In the genomic region with DNA sequence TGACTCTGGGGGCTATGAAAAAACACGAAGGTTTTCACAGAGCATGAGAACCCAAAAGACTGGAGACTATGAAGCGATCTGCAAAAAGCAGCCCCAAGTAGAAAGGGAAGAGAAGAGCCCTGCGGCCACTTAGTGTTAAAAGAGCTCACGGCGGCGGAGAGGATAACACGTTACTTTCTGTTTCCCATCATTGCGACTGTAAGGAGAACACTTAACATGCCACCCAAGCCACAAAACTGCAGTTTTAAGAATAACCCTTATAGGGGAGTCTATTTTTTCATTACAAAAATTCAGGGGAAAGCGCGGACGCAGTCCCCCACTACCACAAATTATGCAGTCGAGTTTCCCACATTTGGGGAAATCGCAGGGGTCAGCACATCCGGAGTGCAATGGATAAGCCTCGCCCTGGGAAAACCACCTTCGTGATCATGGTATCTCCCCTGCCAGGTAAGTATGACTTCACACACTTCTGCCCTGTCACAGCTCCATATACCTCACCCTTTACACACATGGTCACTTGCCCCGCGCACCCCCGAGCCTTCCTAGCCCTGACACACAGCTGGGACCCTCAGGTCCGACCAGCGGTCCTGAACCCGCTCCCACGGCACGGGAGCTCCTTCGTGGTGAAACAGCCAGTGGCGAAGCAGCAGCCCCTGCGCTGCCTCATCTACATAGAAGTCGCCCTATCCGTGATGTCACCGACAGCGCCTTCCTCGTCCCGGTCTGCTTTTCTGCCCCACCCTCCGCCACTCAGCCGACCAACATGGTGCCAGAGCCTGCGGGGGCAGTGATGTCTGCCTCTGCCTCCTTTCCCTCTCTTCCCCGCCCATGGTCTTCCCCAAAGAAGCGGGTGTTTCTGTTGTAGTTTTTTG, we compare ENCODE assay signal across 8 cellular contexts.
DNase-seq lines count a peak whose midpoint lies in the region; ATAC-seq, FAIRE-seq and TF ChIP-seq lines count a peak whose summit lies in the region.
"Not testable (repeated sequence)": the region's sequence is repeated elsewhere in the genome, so short reads cannot be mapped to it uniquely, and the experiment has no call there.

No MANE protein-coding gene starts in this region.

- H3K27ac ChIP-seq in trophoblast cell (ENCODE audit: low read depth, low read length) (peak overlapping the region; percentile 47), upper lobe of right lung (peak overlapping the region; percentile 80)

- H3K9me3 Mint-ChIP-seq in activated naive CD4-positive, alpha-beta T cell treated with anti-CD3 and anti-CD28 coated beads, Interleukin-2, amount 50 U/mL, for 72 hours = not testable (repeated sequence)

- not testable (repeated sequence) for H3K36me3 ChIP-seq in trophoblast cell (ENCODE audit: control insufficient read depth in 1 of 2, insufficient read depth in 2 of 2, low read length in 2 of 2); upper lobe of right lung

- not testable (repeated sequence) for H3K79me1 ChIP-seq in trophoblast cell (ENCODE audit: low read length)

- TF ChIP-seq CTCF in upper lobe of right lung (IDR thresholded peaks at IDR 0.05) = not testable (repeated sequence)

- not testable (repeated sequence) for H3K14ac ChIP-seq in trophoblast cell (ENCODE audit: low read length)

- FAIRE-seq in GM12892 (lab: Jason Lieb, UNC) = peak; percentile 78

- not testable (repeated sequence) for H3K9ac ChIP-seq in trophoblast cell (ENCODE audit: low read length)

- WGBS in trophoblast cell (ENCODE audit: extremely low coverage, insufficient coverage, insufficient read length) = no CpG with 5 or more reads among the region's 38 CpGs

- not testable (repeated sequence) for H3K27me3 ChIP-seq in trophoblast cell (ENCODE audit: insufficient read depth, low read length); upper lobe of right lung

- peak overlapping the region; percentile 66 for H2BK120ac ChIP-seq in trophoblast cell (ENCODE audit: insufficient read depth, low read length, poor library complexity)

- not testable (repeated sequence) for H3K36me3 Mint-ChIP-seq in activated naive CD4-positive, alpha-beta T cell treated with anti-CD3 and anti-CD28 coated beads, Interleukin-2, amount 50 U/mL, for 72 hours

- peak; percentile 95 for TF ChIP-seq POLR2A in GM12892 (IDR thresholded peaks at IDR 0.05; ENCODE audit: low read depth, low read length)

- not testable (repeated sequence) for DNase-seq in GM12892 (ENCODE audit: insufficient read length)
- peak; percentile 99 for DNase-seq in NAMALWA (ENCODE audit: low spot score)
- DNase-seq in SK-N-DZ (ENCODE audit: low spot score) = peak; percentile 91
- DNase-seq in activated naive CD4-positive, alpha-beta T cell treated with anti-CD3 and anti-CD28 coated beads, Interleukin-2, amount 50 U/mL, for 72 hours (ENCODE audit: low spot score in 2 of 2) = peak; percentile 74 to 84
- peak in 31 of 42 donors; percentile 8 to 69 (median 39) for DNase-seq in head of caudate nucleus
- peak; percentile 66 to 95 for DNase-seq in trophoblast cell
- peak; percentile 72 for DNase-seq in upper lobe of right lung

- H4K12ac ChIP-seq in trophoblast cell (ENCODE audit: low read depth, low read length) = not testable (repeated sequence)

- H2AK5ac ChIP-seq in trophoblast cell (ENCODE audit: low read length) = not testable (repeated sequence)

- ATAC-seq in HG02623 (IDR thresholded peaks at IDR 0.05; ENCODE audit: unreplicated experiment) (peak; percentile 62), upper lobe of right lung (peak; percentile 96)
- ATAC-seq in activated naive CD4-positive, alpha-beta T cell treated with anti-CD3 and anti-CD28 coated beads, Interleukin-2, amount 50 U/mL, for 72 hours = peak; percentile 88 to 89

- H2BK12ac ChIP-seq in trophoblast cell (ENCODE audit: low read length) = not testable (repeated sequence)

- H4K91ac ChIP-seq in trophoblast cell (ENCODE audit: low read depth, low read length) = peak overlapping the region; percentile 94

- not testable (repeated sequence) for H3K18ac ChIP-seq in trophoblast cell (ENCODE audit: low read length)

- not testable (repeated sequence) for H3K4me1 ChIP-seq in trophoblast cell (ENCODE audit: control insufficient read depth in 1 of 2, insufficient read depth in 2 of 2, low read length in 2 of 2); upper lobe of right lung

- not testable (repeated sequence) for H2AFZ ChIP-seq in trophoblast cell (ENCODE audit: insufficient read depth, low read length, poor library complexity)

- not testable (repeated sequence) for H3K9me3 ChIP-seq in trophoblast cell (ENCODE audit: insufficient read depth, low read depth, low read length); upper lobe of right lung

- not testable (repeated sequence) for H3K4ac ChIP-seq in trophoblast cell (ENCODE audit: low read depth, low read length)

- H3K27ac Mint-ChIP-seq in activated naive CD4-positive, alpha-beta T cell treated with anti-CD3 and anti-CD28 coated beads, Interleukin-2, amount 50 U/mL, for 72 hours = peak overlapping the region; percentile 95 to 99

- intact Hi-C loops in head of caudate nucleus (cut with DNase I); upper lobe of right lung (cut with DNase I): not testable (repeated sequence)

- H3K4me2 ChIP-seq in trophoblast cell (ENCODE audit: low read length) = peak overlapping the region; percentile 51

- H3K23ac ChIP-seq in trophoblast cell (ENCODE audit: low read length) = not testable (repeated sequence)

- peak overlapping the region; percentile 96 for H2BK5ac ChIP-seq in trophoblast cell (ENCODE audit: low read depth, low read length, poor library complexity)

- H4K8ac ChIP-seq in trophoblast cell (ENCODE audit: low read depth, low read length) = peak overlapping the region; percentile 77

- not testable (repeated sequence) for H3K4me3 ChIP-seq in trophoblast cell (ENCODE audit: low read depth, low read length)
- peak overlapping the region; percentile 34 for H3K4me3 ChIP-seq in upper lobe of right lung

- not testable (repeated sequence) for H3K79me2 ChIP-seq in trophoblast cell (ENCODE audit: control insufficient read depth, insufficient read depth, low read length, poor library complexity)
